Comparison of ENCODE assay signal across 25 cellular contexts in the genomic region with DNA sequence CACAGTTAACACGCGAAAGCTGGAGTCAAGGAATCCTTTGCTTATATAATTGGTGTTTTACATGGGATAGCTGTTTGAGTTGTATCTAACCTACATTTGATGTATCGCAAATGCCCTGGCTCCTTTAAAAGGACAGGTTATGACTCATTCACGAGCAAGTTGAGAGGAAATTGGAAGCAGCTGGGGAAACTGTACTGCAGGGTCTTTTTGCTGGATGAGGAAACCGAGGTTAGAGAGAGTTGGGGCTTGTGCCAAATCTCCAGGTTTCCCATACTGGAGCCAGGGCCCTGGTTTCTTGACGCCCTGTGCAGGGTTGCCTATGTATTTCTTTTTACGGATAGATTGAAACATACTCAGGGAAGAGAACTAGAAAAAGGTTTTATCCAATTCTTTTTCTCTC.
DNase-seq lines count a peak whose midpoint lies in the region; ATAC-seq and TF ChIP-seq lines count a peak whose summit lies in the region.
"Had no signal": no experiment of that assay in that cellular context is flagged by ENCODE, and none has a peak within 500 bp of the region (broad histone marks: within the 10 kb centered on the region; RNA-seq: fewer than 3 reads in every experiment).

No MANE protein-coding gene starts in this region.

- H3K27me3 ChIP-seq in GM23248 (replicated peaks; ENCODE audit: insufficient read depth) = no peaks in the 10 kb centered on the region
- H3K27me3 ChIP-seq in PC-3 (ENCODE audit: low read length) = no peaks in the 10 kb centered on the region
- no peaks in the 10 kb centered on the region for H3K27me3 ChIP-seq in ovary
- no peaks in the 10 kb centered on the region for H3K27me3 ChIP-seq in naive thymus-derived CD4-positive, alpha-beta T cell (ENCODE audit: control insufficient read depth in 2 of 2, insufficient read depth in 2 of 2, low read length in 2 of 2)
- H3K27me3 ChIP-seq: stomach had no signal

- H3F3A ChIP-seq in GM23248 (ENCODE audit: insufficient read depth) (no peaks in the 10 kb centered on the region), PC-3 (ENCODE audit: low read length, unreplicated experiment) (no peaks in the 10 kb centered on the region)

- WGBS in GM23248 (ENCODE audit: low coverage in 1 of 2, low lambda C conversion rate in 2 of 2, missing lambda C conversion rate in 2 of 2), 2 experiments = 67 to 68% methylated on average over 7 of the region's 7 CpGs
- WGBS in ovary, 3 donors = 78 to 81% (median 79%) methylated on average over 7 of the region's 7 CpGs

- H3K9me2 ChIP-seq in GM23248 (ENCODE audit: insufficient read depth) (no peaks in the 10 kb centered on the region), PC-3 (replicated peaks; ENCODE audit: low read length) (no peaks in the 10 kb centered on the region)

- H3K4me3 ChIP-seq in GM23248 (no peak overlapping the region), PC-3 (ENCODE audit: low read length) (no peak overlapping the region), ovary (no peak overlapping the region)
- no peak overlapping the region for H3K4me3 ChIP-seq in naive thymus-derived CD4-positive, alpha-beta T cell (ENCODE audit: low read length)
- H3K4me3 ChIP-seq: prostate gland, stomach had no signal

- CTCF ChIA-PET in PC-3 (lab: Charles Lee) = no interaction called here
- CTCF ChIA-PET in naive thymus-derived CD4-positive, alpha-beta T cell (lab: Charles Lee) = no interaction called here

- H3K79me2 ChIP-seq in GM23248 (ENCODE audit: insufficient read depth) = no peaks in the 10 kb centered on the region
- no peaks in the 10 kb centered on the region for H3K79me2 ChIP-seq in PC-3 (ENCODE audit: low read length)

- H3K27me3 Mint-ChIP-seq in naive thymus-derived CD4-positive, alpha-beta T cell = peaks cover 0 to 4% (median 0%) of the 10 kb centered on the region in 5 donors
- H3K27me3 Mint-ChIP-seq: effector memory CD8-positive, alpha-beta T cell had no signal

- no peak overlapping the region for H3K27ac ChIP-seq in GM23248
- no peak overlapping the region for H3K27ac ChIP-seq in PC-3 (ENCODE audit: low read length)
- no peak overlapping the region for H3K27ac ChIP-seq in ovary
- H3K27ac ChIP-seq in naive thymus-derived CD4-positive, alpha-beta T cell (ENCODE audit: low read depth, low read length) = no peak overlapping the region
- H3K27ac ChIP-seq: prostate gland, stomach, WERI-Rb-1 had no signal

- BruUV-seq in PC-3 (replicated peaks; lab: Mats Ljungman, UMichigan) = no TSS peak

- no peak overlapping the region for H3K4me3 Mint-ChIP-seq in naive thymus-derived CD4-positive, alpha-beta T cell
- H3K4me3 Mint-ChIP-seq: effector memory CD8-positive, alpha-beta T cell; mesothelial cell of epicardium; nephron progenitor cell had no signal

- no peak for TF ChIP-seq POLR2A in ovary (IDR thresholded peaks at IDR 0.05)

- no peak overlapping the region for H3K4me2 ChIP-seq in GM23248 (ENCODE audit: unreplicated experiment)
- H3K4me2 ChIP-seq in PC-3 (ENCODE audit: low read length) = no peak overlapping the region

- no peak for TF ChIP-seq EP300 in ovary (IDR thresholded peaks at IDR 0.05)

- H3K36me3 ChIP-seq in GM23248 (ENCODE audit: low read depth) = no peaks in the 10 kb centered on the region
- no peaks in the 10 kb centered on the region for H3K36me3 ChIP-seq in PC-3 (ENCODE audit: low read depth, low read length)
- no peaks in the 10 kb centered on the region for H3K36me3 ChIP-seq in ovary
- H3K36me3 ChIP-seq in naive thymus-derived CD4-positive, alpha-beta T cell (ENCODE audit: control insufficient read depth in 2 of 3, insufficient read depth in 3 of 3, low read length in 3 of 3) = no peaks in the 10 kb centered on the region
- H3K36me3 ChIP-seq: prostate gland, stomach, WERI-Rb-1 had no signal

- in situ Hi-C loops in GM23248 (cut with MboI) = no loop called here

- H3K9ac ChIP-seq in GM23248 = no peak overlapping the region
- no peak overlapping the region for H3K9ac ChIP-seq in PC-3 (ENCODE audit: low read length)

- H3K27ac Mint-ChIP-seq in naive thymus-derived CD4-positive, alpha-beta T cell = no peak overlapping the region
- H3K27ac Mint-ChIP-seq: effector memory CD8-positive, alpha-beta T cell; mesothelial cell of epicardium; nephron progenitor cell had no signal

- TF ChIP-seq CTCF in PC-3 (conservative IDR thresholded peaks at IDR 0.05; ENCODE audit: low read depth, low read length) = no peak
- no peak for TF ChIP-seq CTCF in ovary (IDR thresholded peaks at IDR 0.05)

- DNase-seq in GM23248 = peak; percentile 65
- peak; percentile 31 for DNase-seq in PC-3
- DNase-seq in dermis microvascular lymphatic vessel endothelial cell (ENCODE audit: low read depth in 2 of 2) = peak; percentile 86 to 95
- peak; percentile 27 for DNase-seq in non-pigmented ciliary epithelial cell (ENCODE audit: low read depth)
- no peak for DNase-seq in NCI-H510A (lab: John Stamatoyannopoulos, UW)
- no peak for DNase-seq in ovary
- DNase-seq in naive thymus-derived CD4-positive, alpha-beta T cell = no peak
- DNase-seq in SK-N-DZ (ENCODE audit: low spot score) = no peak
- DNase-seq: activated CD4-positive, alpha-beta T cell treated with anti-CD3 and anti-CD28 coated beads, Interleukin-2, amount 50 U/mL, for 48 hours; activated gamma-delta T cell treated with Interleukin-2 at 50 U/mL for 16 hours; activated T-cell treated with anti-CD3 and anti-CD28 coated beads for 4 hours; amygdala; DMS153; effector memory CD8-positive, alpha-beta T cell; NCI-H1417; NCI-H526; nephron progenitor cell; small intestine; stimulated activated CD4-positive, alpha-beta T cell treated with anti-CD3 and anti-CD28 coated beads, Interleukin-4, amount 100 ng/mL, for 1 hour; stomach; trophoblast cell; WERI-Rb-1 had no signal

- no peaks in the 10 kb centered on the region for H3K9me3 Mint-ChIP-seq in naive thymus-derived CD4-positive, alpha-beta T cell
- H3K9me3 Mint-ChIP-seq: effector memory CD8-positive, alpha-beta T cell; nephron progenitor cell had no signal

- H3K4me1 ChIP-seq in GM23248 (ENCODE audit: insufficient read depth) = no peaks in the 10 kb centered on the region
- H3K4me1 ChIP-seq in PC-3 (ENCODE audit: insufficient read depth, low read length) = no peaks in the 10 kb centered on the region
- no peaks in the 10 kb centered on the region for H3K4me1 ChIP-seq in ovary (ENCODE audit: insufficient read depth)
- no peaks in the 10 kb centered on the region for H3K4me1 ChIP-seq in naive thymus-derived CD4-positive, alpha-beta T cell (ENCODE audit: control insufficient read depth in 2 of 2, insufficient read depth in 2 of 2, low read length in 2 of 2)
- H3K4me1 ChIP-seq: prostate gland had no signal

- POLR2A ChIA-PET in PC-3 (lab: Charles Lee; ENCODE audit: unreplicated experiment) = no interaction called here
- POLR2A ChIA-PET in naive thymus-derived CD4-positive, alpha-beta T cell (lab: Charles Lee) = no interaction called here

- H4K20me1 ChIP-seq in GM23248 (ENCODE audit: insufficient read depth) (no peaks in the 10 kb centered on the region), PC-3 (ENCODE audit: low read length) (no peaks in the 10 kb centered on the region)

- H2AFZ ChIP-seq in GM23248 (no peak overlapping the region), PC-3 (ENCODE audit: low read length) (no peak overlapping the region)

- intact Hi-C loops in PC-3 (cut with micrococcal nuclease) (no loop called here), ovary (cut with DNase I) (no loop called here)
- intact Hi-C loops in naive thymus-derived CD4-positive, alpha-beta T cell (cut with micrococcal nuclease) = no loop called here

- H3K4me1 Mint-ChIP-seq in naive thymus-derived CD4-positive, alpha-beta T cell = peaks cover 0 to 9% (median 0%) of the 10 kb centered on the region in 7 donors
- H3K4me1 Mint-ChIP-seq: mesothelial cell of epicardium had no signal

- no peaks in the 10 kb centered on the region for H3K36me3 Mint-ChIP-seq in naive thymus-derived CD4-positive, alpha-beta T cell
- H3K36me3 Mint-ChIP-seq: mesothelial cell of epicardium had no signal

- no peak for ATAC-seq in PC-3
- ATAC-seq in naive thymus-derived CD4-positive, alpha-beta T cell = no peak
- ATAC-seq: effector memory CD8-positive, alpha-beta T cell; Right ventricle myocardium inferior had no signal

- H3K9me3 ChIP-seq in GM23248 (ENCODE audit: low read depth) (no peaks in the 10 kb centered on the region), PC-3 (ENCODE audit: low read length) (no peaks in the 10 kb centered on the region), ovary (no peaks in the 10 kb centered on the region)
- H3K9me3 ChIP-seq in naive thymus-derived CD4-positive, alpha-beta T cell (ENCODE audit: control insufficient read depth in 2 of 3, low read length in 3 of 3) = no peaks in the 10 kb centered on the region
- H3K9me3 ChIP-seq: prostate gland, stomach had no signal

Comparison
In these comparisons a context has a peak if more than half of its experiments do, and no peak if none do; other contexts are left out.
1. DNase-seq: peak in GM23248 (single experiment), PC-3 (single experiment), dermis microvascular lymphatic vessel endothelial cell (2 of 2) and non-pigmented ciliary epithelial cell (single experiment); none in NCI-H510A (single experiment), ovary (0 of 5), naive thymus-derived CD4-positive, alpha-beta T cell (0 of 9) and SK-N-DZ (single experiment).